In genomic region chr14:45083979-45084722, GRCh38 we compare ENCODE assay signal across 1 cellular context.
A peak's percentile ranks its signal among the peaks of the same experiment; 100 is the strongest.
TF ChIP-seq lines count a peak whose summit lies in the region.

PRPF39 (plus strand) TSS chr14:45084116; CDS start chr14:45095240, 11,124 bp downstream.

TF ChIP-seq in H1, 55 proteins besides CTCF, POLR2A, EP300 and RAD21:
- TF ChIP-seq POLR2AphosphoS5 (IDR thresholded peaks at IDR 0.05; ENCODE audit: low read depth, low read length): peak; percentile 99
- TF ChIP-seq TBP (IDR thresholded peaks at IDR 0.05; ENCODE audit: low read depth, low read length): peak; percentile 74
- peak; percentile 32; the same call in 1 of the 2 replicates for TF ChIP-seq CREB1 (IDR thresholded peaks at IDR 0.05)
- no peak for TF ChIP-seq RFX5 (IDR thresholded peaks at IDR 0.05; ENCODE audit: borderline replicate concordance, low read depth, low read length)
- peak; percentile 88 for TF ChIP-seq NRF1 (IDR thresholded peaks at IDR 0.05; ENCODE audit: low read depth, low read length)
- TF ChIP-seq CBX8 (IDR thresholded peaks at IDR 0.05; ENCODE audit: borderline replicate concordance, low read depth, low read length): no peak
- TF ChIP-seq CHD2 (IDR thresholded peaks at IDR 0.05; ENCODE audit: low read length): no peak
- no peak for TF ChIP-seq KDM1A (IDR thresholded peaks at IDR 0.05; ENCODE audit: borderline replicate concordance, low read length)
- no peak for TF ChIP-seq SUZ12 (IDR thresholded peaks at IDR 0.05; ENCODE audit: low read length)
- TF ChIP-seq BRCA1 (IDR thresholded peaks at IDR 0.05; ENCODE audit: low read depth, low read length): no peak
- TF ChIP-seq MAX (IDR thresholded peaks at IDR 0.05): peak; percentile 89
- TF ChIP-seq TAF1 (IDR thresholded peaks at IDR 0.05; ENCODE audit: low read depth, low read length): peak; percentile 89
- TF ChIP-seq TCF12 (IDR thresholded peaks at IDR 0.05; ENCODE audit: low read depth, low read length): 0 out of 2 replicates have a peak, but pooled peaks have one; percentile 7
- peak; percentile 76 for TF ChIP-seq ATF3 (IDR thresholded peaks at IDR 0.05; ENCODE audit: insufficient read depth, low read depth, low read length)
- peak; percentile 59 for TF ChIP-seq E2F6 (IDR thresholded peaks at IDR 0.05)
- peak; percentile 96 for TF ChIP-seq ASH2L (IDR thresholded peaks at IDR 0.05; ENCODE audit: low read length)
- TF ChIP-seq RBBP5 (IDR thresholded peaks at IDR 0.05; ENCODE audit: borderline replicate concordance, low read depth, low read length): peak; percentile 65; the same call in 1 of the 2 replicates
- TF ChIP-seq USF2 (IDR thresholded peaks at IDR 0.05; ENCODE audit: low read length): peak; percentile 85
- no peak for TF ChIP-seq NANOG (IDR thresholded peaks at IDR 0.05; ENCODE audit: insufficient read depth, low read depth, low read length, poor library complexity, severe bottlenecking)
- TF ChIP-seq KDM4A (IDR thresholded peaks at IDR 0.05; ENCODE audit: low read depth, low read length, severe bottlenecking): peak; percentile 52
- peak; percentile 69; the same call in 1 of the 2 replicates for TF ChIP-seq YY1 (IDR thresholded peaks at IDR 0.05; ENCODE audit: low read depth, low read length)
- peak in 1 of 2 experiments; percentile 89; a peak in 2 of 4 replicates for TF ChIP-seq SIN3A (conservative IDR thresholded peaks at IDR 0.05 in 1 of 2, IDR thresholded peaks at IDR 0.05 in 1 of 2; ENCODE audit: low read depth in 1 of 2, low read length in 2 of 2)
- no peak; the same call in 1 of the 2 replicates for TF ChIP-seq GTF2F1 (IDR thresholded peaks at IDR 0.05; ENCODE audit: borderline replicate concordance, low read depth, low read length)
- no peak for TF ChIP-seq CBX5 (IDR thresholded peaks at IDR 0.05; ENCODE audit: low read depth, low read length)
- no peak for TF ChIP-seq EZH2 (IDR thresholded peaks at IDR 0.05; ENCODE audit: low read depth, low read length, severe bottlenecking)
- no peak for TF ChIP-seq TAF7 (optimal IDR thresholded peaks at IDR 0.05; ENCODE audit: borderline replicate concordance, low read depth, low read length)
- peak; percentile 94 for TF ChIP-seq PHF8 (conservative IDR thresholded peaks at IDR 0.05; ENCODE audit: low read depth, low read length)
- 0 out of 2 replicates have a peak, but pooled peaks have one; percentile 18 for TF ChIP-seq EGR1 (IDR thresholded peaks at IDR 0.05; ENCODE audit: borderline replicate concordance, low read depth, low read length)
